22 cellular contexts compared by ENCODE assay signal in genomic region chr16:86960266-86960665, GRCh38.
"Had no signal": no experiment of that assay in that cellular context is flagged by ENCODE, and none has a peak within 500 bp of the region (broad histone marks: within the 10 kb centered on the region; RNA-seq: fewer than 3 reads in every experiment).

No MANE protein-coding gene starts in this region.

- ATAC-seq: activated CD8-positive, alpha-beta T cell treated with anti-CD3 and anti-CD28 coated beads, Interleukin-2, amount 10 ng/mL, durations not matched to agents 7 days and 5 days; activated T-cell treated with anti-CD3 and anti-CD28 coated beads, Interleukin-2, amount 50 U/mL, for 4 hours; naive thymus-derived CD4-positive, alpha-beta T cell; right cardiac atrium; stimulated activated naive CD8-positive, alpha-beta T cell treated with anti-CD3 and anti-CD28 coated beads, Interleukin-15, amount 100 ng/mL, for 72 hours had no signal

- H3K4me3 ChIP-seq: left ventricle myocardium inferior, SJCRH30, thoracic aorta, upper lobe of left lung had no signal

- H3K4me1 Mint-ChIP-seq: endodermal cell had no signal

- H3K36me3 Mint-ChIP-seq: naive thymus-derived CD4-positive, alpha-beta T cell had no signal

- H3K27ac Mint-ChIP-seq: activated CD4-positive, alpha-beta T cell treated with anti-CD3 and anti-CD28 coated beads, Interleukin-2, amount 10 ng/mL, durations not matched to agents 24 days and 14 days; activated CD8-positive, alpha-beta T cell treated with anti-CD3 and anti-CD28 coated beads, Interleukin-2, amount 10 ng/mL, durations not matched to agents 7 days and 5 days; endodermal cell; naive thymus-derived CD4-positive, alpha-beta T cell; progenitor cell of endocrine pancreas had no signal

- H3K4me3 Mint-ChIP-seq: activated CD4-positive, alpha-beta T cell treated with anti-CD3 and anti-CD28 coated beads, Interleukin-2, amount 10 ng/mL, durations not matched to agents 24 days and 14 days; activated CD8-positive, alpha-beta T cell treated with anti-CD3 and anti-CD28 coated beads, Interleukin-2, amount 10 ng/mL, durations not matched to agents 7 days and 5 days; activated T-cell treated with anti-CD3 and anti-CD28 coated beads, Interleukin-2, amount 50 U/mL, for 4 hours; endodermal cell; naive thymus-derived CD4-positive, alpha-beta T cell; stimulated activated naive CD8-positive, alpha-beta T cell treated with anti-CD3 and anti-CD28 coated beads, Interleukin-15, amount 100 ng/mL, for 72 hours had no signal

- DNase-seq: activated CD4-positive, alpha-beta T cell treated with anti-CD3 and anti-CD28 coated beads, Interleukin-2, amount 10 ng/mL, durations not matched to agents 24 days and 14 days; activated CD4-positive, CD25-positive, alpha-beta regulatory T cell; activated CD8-positive, alpha-beta memory T cell treated with anti-CD3 and anti-CD28 coated beads, Interleukin-2, amount 50 U/mL, for 4 hours; activated CD8-positive, alpha-beta T cell treated with anti-CD3 and anti-CD28 coated beads, Interleukin-2, amount 10 ng/mL, durations not matched to agents 7 days and 5 days; activated naive CD4-positive, alpha-beta T cell treated with anti-CD3 and anti-CD28 coated beads, Interleukin-2, amount 50 U/mL, for 16 hours; activated T-cell treated with anti-CD3 and anti-CD28 coated beads, Interleukin-2, amount 50 U/mL, for 4 hours; brain microvascular endothelial cell; central memory CD4-positive, alpha-beta T cell; endodermal cell; left ventricle myocardium inferior; mammary epithelial cell; naive thymus-derived CD4-positive, alpha-beta T cell; SJCRH30; stimulated activated CD4-positive, alpha-beta T cell treated with anti-CD3 and anti-CD28 coated beads, Interleukin-15, amount 100 ng/mL, for 24 hours; stimulated activated CD4-positive, alpha-beta T cell treated with anti-CD3 and anti-CD28 coated beads, Interleukin-4, amount 100 ng/mL, for 1 hour; stimulated activated naive CD8-positive, alpha-beta T cell treated with anti-CD3 and anti-CD28 coated beads, Interleukin-15, amount 100 ng/mL, for 72 hours; upper lobe of left lung had no signal

- H3K9me3 ChIP-seq: left ventricle myocardium inferior, SJCRH30, thoracic aorta, upper lobe of left lung had no signal

- H3K27ac ChIP-seq: brain microvascular endothelial cell, epithelial cell of prostate, left ventricle myocardium inferior, SJCRH30, skin epidermis, thoracic aorta, upper lobe of left lung had no signal

- H3K9me3 Mint-ChIP-seq: activated CD4-positive, alpha-beta T cell treated with anti-CD3 and anti-CD28 coated beads, Interleukin-2, amount 10 ng/mL, durations not matched to agents 24 days and 14 days; activated T-cell treated with anti-CD3 and anti-CD28 coated beads, Interleukin-2, amount 50 U/mL, for 4 hours; endodermal cell; stimulated activated naive CD8-positive, alpha-beta T cell treated with anti-CD3 and anti-CD28 coated beads, Interleukin-15, amount 100 ng/mL, for 72 hours had no signal

- H3K36me3 ChIP-seq: brain microvascular endothelial cell, left ventricle myocardium inferior, SJCRH30, thoracic aorta, upper lobe of left lung had no signal

- H3K4me1 ChIP-seq: left ventricle myocardium inferior, upper lobe of left lung had no signal

- H3K27me3 ChIP-seq: brain microvascular endothelial cell, SJCRH30 had no signal
